In the genomic region with DNA sequence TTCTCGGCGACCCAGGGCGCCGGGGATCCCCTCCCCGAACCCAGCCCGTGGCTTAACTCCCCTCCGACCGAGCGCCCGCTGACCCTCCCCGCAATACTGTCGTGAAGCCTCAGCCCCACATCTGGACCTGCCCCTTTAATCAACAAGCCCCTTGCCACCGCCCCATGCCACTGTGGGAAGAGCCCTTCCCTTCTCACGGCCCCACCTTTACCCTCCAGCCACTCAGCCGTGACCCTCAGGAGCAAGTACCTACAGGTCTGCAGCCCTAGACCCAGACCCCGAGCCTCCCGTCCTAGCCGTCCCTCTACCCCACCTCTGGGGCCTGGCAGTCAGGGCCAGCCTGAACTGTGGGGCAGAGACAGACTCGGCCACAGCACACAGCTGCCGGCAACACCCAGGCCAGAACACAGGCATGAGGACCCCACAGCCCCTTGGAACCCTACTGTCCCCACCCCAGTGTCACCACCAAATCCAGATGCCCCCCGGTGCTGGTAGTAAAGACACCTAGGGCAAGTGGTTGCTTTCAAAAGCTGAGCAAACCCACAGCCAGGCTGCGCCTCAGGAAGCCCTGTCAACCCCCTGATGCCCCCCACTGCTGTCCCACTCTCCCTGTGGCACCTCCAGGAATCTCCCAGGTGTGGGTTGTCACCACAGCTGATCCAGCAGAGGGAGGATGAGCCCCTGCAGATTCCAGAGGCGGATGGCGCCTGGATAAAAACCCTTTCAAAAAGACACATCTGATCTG, we compare ENCODE assay signal across 8 cellular contexts. TPM values are rescaled to one million over a fixed set of nuclear protein-coding genes. Genes with fewer than 3 reads are reported as not detected.
DNase-seq lines count a peak whose midpoint lies in the region; ATAC-seq and TF ChIP-seq lines count a peak whose summit lies in the region.

No MANE protein-coding gene starts in this region.

- no peaks in the 10 kb centered on the region for H3K9me3 ChIP-seq in upper lobe of right lung

- H3K9me3 Mint-ChIP-seq in activated T-cell treated with anti-CD3 and anti-CD28 coated beads, Interleukin-2, amount 50 U/mL, for 4 hours: no peaks in the 10 kb centered on the region
- no peaks in the 10 kb centered on the region for H3K9me3 Mint-ChIP-seq in mesothelial cell of epicardium

- intact Hi-C loops in upper lobe of right lung (cut with DNase I): loop anchor here (10.0 kb wide), 1 partner anchor 268 kb away; the partner anchor contains the start of gene TAC4

- no peak for TF ChIP-seq CTCF in mesothelial cell of epicardium (IDR thresholded peaks at IDR 0.05; ENCODE audit: unreplicated experiment)
- no peak for TF ChIP-seq CTCF in upper lobe of right lung (IDR thresholded peaks at IDR 0.05)

- H3K27me3 ChIP-seq in upper lobe of right lung: peaks cover 7% of the 10 kb centered on the region

- peaks cover 4% of the 10 kb centered on the region for H3K4me1 Mint-ChIP-seq in activated T-cell treated with anti-CD3 and anti-CD28 coated beads, Interleukin-2, amount 50 U/mL, for 4 hours (ENCODE audit: low read depth)
- peaks cover 4% of the 10 kb centered on the region for H3K4me1 Mint-ChIP-seq in mesothelial cell of epicardium

- H3K27ac Mint-ChIP-seq in mesothelial cell of epicardium: no peak overlapping the region

- H3K36me3 ChIP-seq in upper lobe of right lung: no peaks in the 10 kb centered on the region

- ATAC-seq in activated T-cell treated with anti-CD3 and anti-CD28 coated beads, Interleukin-2, amount 50 U/mL, for 4 hours: no peak
- ATAC-seq in upper lobe of right lung (no peak), GM21528 (IDR thresholded peaks at IDR 0.05; ENCODE audit: low FRiP score, unreplicated experiment) (no peak)

- H3K4me1 ChIP-seq in upper lobe of right lung: peaks cover 28% of the 10 kb centered on the region

- peak overlapping the region; percentile 66 for H3K4me3 ChIP-seq in upper lobe of right lung

- H3K4me3 Mint-ChIP-seq in activated T-cell treated with anti-CD3 and anti-CD28 coated beads, Interleukin-2, amount 50 U/mL, for 4 hours: peak overlapping the region; percentile 62
- peak overlapping the region; percentile 78 for H3K4me3 Mint-ChIP-seq in mesothelial cell of epicardium

- peak overlapping the region; percentile 12 for H3K27ac ChIP-seq in cingulate gyrus (ENCODE audit: low read depth, low read length)
- H3K27ac ChIP-seq in upper lobe of right lung: peak overlapping the region; percentile 43

- H3K27me3 Mint-ChIP-seq in activated T-cell treated with anti-CD3 and anti-CD28 coated beads, Interleukin-2, amount 50 U/mL, for 4 hours (ENCODE audit: low read depth): peaks cover 46% of the 10 kb centered on the region
- peaks cover 56% of the 10 kb centered on the region for H3K27me3 Mint-ChIP-seq in mesothelial cell of epicardium (ENCODE audit: low read depth)

- H3K36me3 Mint-ChIP-seq in activated T-cell treated with anti-CD3 and anti-CD28 coated beads, Interleukin-2, amount 50 U/mL, for 4 hours (ENCODE audit: insufficient read depth): no peaks in the 10 kb centered on the region
- H3K36me3 Mint-ChIP-seq in mesothelial cell of epicardium: no peaks in the 10 kb centered on the region

- no peak for DNase-seq in activated T-cell treated with anti-CD3 and anti-CD28 coated beads, Interleukin-2, amount 50 U/mL, for 4 hours
- DNase-seq in activated T-cell treated with anti-CD3 and anti-CD28 coated beads for 4 hours (no peak), mesothelial cell of epicardium (ENCODE audit: low spot score in 2 of 2, unreplicated experiment in 2 of 2) (no peak), upper lobe of right lung (no peak), superior temporal gyrus (ENCODE audit: extremely low spot score) (no peak)
- DNase-seq in activated CD4-positive, alpha-beta T cell treated with anti-CD3 and anti-CD28 coated beads, Interleukin-2, amount 50 U/mL, for 48 hours: no peak

RNA-seq across cellular contexts. Expression of gene NXPH3, which starts 1.4 kb away (rescaled TPM):
- under 1 TPM in 1 of 3 donors, not detected in 2; 0.19 TPM for total RNA-seq in activated T-cell treated with anti-CD3 and anti-CD28 coated beads, Interleukin-2, amount 50 U/mL, for 4 hours
- total RNA-seq in mesothelial cell of epicardium: 0.82 to 0.88 TPM (median 0.83 TPM) in 3 replicates
- total RNA-seq in upper lobe of right lung: 6.3 TPM
